In the genomic region with DNA sequence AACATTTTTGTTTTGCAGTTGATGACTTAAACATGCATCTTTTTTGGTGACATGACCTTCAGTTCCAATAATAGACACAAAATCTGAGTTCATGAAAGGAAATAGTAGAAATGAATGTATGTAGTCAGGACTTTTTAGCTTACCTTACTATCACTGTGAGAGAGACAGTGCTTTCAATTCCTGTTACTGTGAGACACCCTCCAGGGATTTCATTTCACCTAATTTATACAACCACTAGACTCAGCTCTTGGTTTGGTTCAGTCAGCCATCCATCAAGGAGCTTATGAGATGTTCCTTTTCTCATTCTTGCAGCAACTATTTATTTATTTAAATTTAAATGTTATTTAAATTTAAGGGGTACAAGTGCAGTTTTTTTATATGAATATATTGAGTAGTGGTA, we compare ENCODE assay signal across 13 cellular contexts.
DNase-seq lines count a peak whose midpoint lies in the region; ATAC-seq, FAIRE-seq and TF ChIP-seq lines count a peak whose summit lies in the region.
"Had no signal": no experiment of that assay in that cellular context is flagged by ENCODE, and none has a peak within 500 bp of the region (broad histone marks: within the 10 kb centered on the region; RNA-seq: fewer than 3 reads in every experiment).

No MANE protein-coding gene starts in this region.

- no peak overlapping the region for H3K27ac ChIP-seq in substantia nigra (ENCODE audit: low read depth, low read length, poor library complexity, severe bottlenecking)

- ATAC-seq in GM19397 (IDR thresholded peaks at IDR 0.05; ENCODE audit: unreplicated experiment) (peak; percentile 89), HG02840 (IDR thresholded peaks at IDR 0.05; ENCODE audit: low FRiP score, unreplicated experiment) (peak; percentile 85), HG03457 (IDR thresholded peaks at IDR 0.05; ENCODE audit: unreplicated experiment) (peak; percentile 76)
- ATAC-seq: esophagus mucosa, SK-N-SH treated with all-trans-retinoic acid at 6 μM for 48 hours had no signal

- no peak for TF ChIP-seq POLR2A in GM12892 (IDR thresholded peaks at IDR 0.05; ENCODE audit: low read depth, low read length)

- DNase-seq in GM12892 (ENCODE audit: insufficient read length) (no peak), substantia nigra (lab: John Stamatoyannopoulos, UW) (no peak), posterior vena cava (ENCODE audit: low spot score) (no peak), cerebellar cortex (ENCODE audit: low spot score) (no peak), islet precursor cell (no peak)
- DNase-seq: activated CD4-positive, alpha-beta T cell treated with anti-CD3 and anti-CD28 coated beads for 4 hours; activated effector memory CD4-positive, alpha-beta T cell treated with anti-CD3 and anti-CD28 coated beads, Interleukin-2, amount 50 U/mL, for 16 hours; NCI-H1105 treated with DMSO at 0.1 percent for 48 hours had no signal

- intact Hi-C loops in posterior vena cava (cut with DNase I), result loop anchor here in 1 of 2 donors (10.0 kb wide), 1 partner anchor 54 kb away; no protein-coding TSS in a partner anchor

- FAIRE-seq in GM12892 (lab: Jason Lieb, UNC), result peak; percentile 51
